8 cellular contexts compared by ENCODE assay signal in genomic region chr4:1683903-1684755, GRCh38. TPM values are rescaled to one million over a fixed set of nuclear protein-coding genes. Genes with fewer than 3 reads are reported as not detected.
DNase-seq lines count a peak whose midpoint lies in the region; ATAC-seq and TF ChIP-seq lines count a peak whose summit lies in the region.

TSS of gene FAM53A (minus strand) at chr4:1684313. CDS start at chr4:1668741, 15,572 bp downstream.

- no peaks in the 10 kb centered on the region for H3K36me3 ChIP-seq in RWPE2 (ENCODE audit: low read depth)
- H3K36me3 ChIP-seq in neural cell (ENCODE audit: insufficient read depth, low read length): no peaks in the 10 kb centered on the region

- in situ Hi-C loops in KBM-7 (cut with MboI; ENCODE audit: low pct_unique_long_range_greater_than_20kb, low sequenced_read_pairs): no loop called here

- H4K20me1 ChIP-seq in neural cell (ENCODE audit: insufficient read depth): no peaks in the 10 kb centered on the region

- peak; percentile 84 for ATAC-seq in GM21576 (IDR thresholded peaks at IDR 0.05; ENCODE audit: unreplicated experiment)
- peak; percentile 79 for ATAC-seq in RWPE2 (ENCODE audit: low read depth)

- peak within 1 kb of the TSS; percentile 79 for H3K27ac Mint-ChIP-seq in stimulated activated naive CD8-positive, alpha-beta T cell treated with anti-CD3 and anti-CD28 coated beads, Interleukin-15, Interleukin-2, amounts not matched to agents 100 ng/mL and 50 ng/mL, for 24 hours

- DNase-seq in DMS53 (lab: John Stamatoyannopoulos, UW) (peak; percentile 97), KBM-7 (peak; percentile 57), RWPE2 (ENCODE audit: low spot score) (peak; percentile 80), activated gamma-delta T cell (lab: John Stamatoyannopoulos, UW) (peak; percentile 91), fibroblast of the conjunctiva (ENCODE audit: low read depth) (peak; percentile 66)

- TF ChIP-seq EP300 in neural cell (conservative IDR thresholded peaks at IDR 0.05; ENCODE audit: poor library complexity, severe bottlenecking): no peak

- no peak within 1 kb of the TSS for H2AFZ ChIP-seq in neural cell (ENCODE audit: low read depth, low read length)

- H3K9ac ChIP-seq in neural cell (ENCODE audit: low read length): no peak within 1 kb of the TSS

- H3K4me3 ChIP-seq in RWPE2 (ENCODE audit: severe bottlenecking) (peak within 1 kb of the TSS; percentile 54), neural cell (ENCODE audit: low read length) (peak within 1 kb of the TSS; percentile 57)

- H3K4me1 ChIP-seq in RWPE2 (ENCODE audit: insufficient read depth, poor library complexity, severe bottlenecking): peaks cover 2% of the 10 kb centered on the region

- H3K36me3 Mint-ChIP-seq in stimulated activated naive CD8-positive, alpha-beta T cell treated with anti-CD3 and anti-CD28 coated beads, Interleukin-15, Interleukin-2, amounts not matched to agents 100 ng/mL and 50 ng/mL, for 24 hours (ENCODE audit: low read depth): peaks cover 4% of the 10 kb centered on the region

- H3K27me3 Mint-ChIP-seq in stimulated activated naive CD8-positive, alpha-beta T cell treated with anti-CD3 and anti-CD28 coated beads, Interleukin-15, Interleukin-2, amounts not matched to agents 100 ng/mL and 50 ng/mL, for 24 hours: peaks cover 3% of the 10 kb centered on the region

- peaks cover 13% of the 10 kb centered on the region for H3K4me1 Mint-ChIP-seq in stimulated activated naive CD8-positive, alpha-beta T cell treated with anti-CD3 and anti-CD28 coated beads, Interleukin-15, Interleukin-2, amounts not matched to agents 100 ng/mL and 50 ng/mL, for 24 hours (ENCODE audit: low read depth)

- H3K9me3 ChIP-seq in RWPE2 (ENCODE audit: severe bottlenecking) (no peaks in the 10 kb centered on the region), neural cell (ENCODE audit: low read length) (no peaks in the 10 kb centered on the region)

- H3K9me3 Mint-ChIP-seq in stimulated activated naive CD8-positive, alpha-beta T cell treated with anti-CD3 and anti-CD28 coated beads, Interleukin-15, Interleukin-2, amounts not matched to agents 100 ng/mL and 50 ng/mL, for 24 hours: no peaks in the 10 kb centered on the region

- TF ChIP-seq CTCF in RWPE2 (IDR thresholded peaks at IDR 0.05; ENCODE audit: poor library complexity, severe bottlenecking) (no peak), neural cell (IDR thresholded peaks at IDR 0.05; ENCODE audit: poor library complexity, severe bottlenecking) (no peak)

- no peaks in the 10 kb centered on the region for H3K27me3 ChIP-seq in RWPE2 (ENCODE audit: insufficient read depth, poor library complexity, severe bottlenecking)
- peaks cover 15% of the 10 kb centered on the region for H3K27me3 ChIP-seq in neural cell (ENCODE audit: insufficient read depth, low read depth, low read length)

- no peaks in the 10 kb centered on the region for H3K79me2 ChIP-seq in neural cell (replicated peaks; ENCODE audit: insufficient read depth, low read length)

- H3K27ac ChIP-seq in RWPE2 (ENCODE audit: poor library complexity, severe bottlenecking) (peak within 1 kb of the TSS; percentile 59), neural cell (ENCODE audit: low read length) (no peak within 1 kb of the TSS)

- peak within 1 kb of the TSS; percentile 82 for H3K4me3 Mint-ChIP-seq in stimulated activated naive CD8-positive, alpha-beta T cell treated with anti-CD3 and anti-CD28 coated beads, Interleukin-15, Interleukin-2, amounts not matched to agents 100 ng/mL and 50 ng/mL, for 24 hours

- H3K4me2 ChIP-seq in neural cell (ENCODE audit: low read length): no peak within 1 kb of the TSS

- H3F3A ChIP-seq in neural cell (ENCODE audit: insufficient read depth, low read length, poor library complexity, severe bottlenecking): no peaks in the 10 kb centered on the region

- H3K9me2 ChIP-seq in neural cell (ENCODE audit: insufficient read depth, low read length): no peaks in the 10 kb centered on the region

- no peak for TF ChIP-seq RAD21 in neural cell (conservative IDR thresholded peaks at IDR 0.05)

TF ChIP-seq in neural cell, 6 proteins besides CTCF, POLR2A, EP300 and RAD21:
- no peak for TF ChIP-seq REST (IDR thresholded peaks at IDR 0.05; ENCODE audit: borderline replicate concordance)
- no peak for TF ChIP-seq SMC3 (conservative IDR thresholded peaks at IDR 0.05; ENCODE audit: poor library complexity)
- TF ChIP-seq POLR2AphosphoS5 (IDR thresholded peaks at IDR 0.05): no peak
- TF ChIP-seq TAF1 (IDR thresholded peaks at IDR 0.05; ENCODE audit: low read depth): no peak
- TF ChIP-seq EZH2 (IDR thresholded peaks at IDR 0.05; ENCODE audit: borderline replicate concordance, insufficient read depth, low read length, poor library complexity, severe bottlenecking): no peak
- no peak for TF ChIP-seq MXI1 (conservative IDR thresholded peaks at IDR 0.05; ENCODE audit: poor library complexity, severe bottlenecking)

RNA-seq across cellular contexts. Expression of gene FAM53A, which starts in this region (rescaled TPM):
- 0.78 TPM in 1 of 2 replicates, not detected in the other for polyA plus RNA-seq in neural cell
- 1.0 and 2.4 TPM in 2 replicates for polyA minus RNA-seq in neural cell
